In genomic region chrX:154380787-154381186, GRCh38 we compare ENCODE assay signal across 1 cellular context.
TF ChIP-seq lines count a peak whose summit lies in the region.

No MANE protein-coding gene starts in this region.

TF ChIP-seq in GM12878, 131 proteins besides CTCF, POLR2A, EP300 and RAD21:
- TF ChIP-seq POU2F2 (IDR thresholded peaks at IDR 0.05; ENCODE audit: borderline replicate concordance, low read depth, low read length) (no peak), ESRRA (IDR thresholded peaks at IDR 0.05; ENCODE audit: low read length) (no peak), IRF5 (IDR thresholded peaks at IDR 0.05; ENCODE audit: borderline replicate concordance) (no peak), HDAC6 (IDR thresholded peaks at IDR 0.05; ENCODE audit: unreplicated experiment) (no peak), LARP7 (IDR thresholded peaks at IDR 0.05) (no peak), NR2C2 (IDR thresholded peaks at IDR 0.05; ENCODE audit: borderline replicate concordance, control insufficient read depth, insufficient read length, low read depth) (no peak), CREM (IDR thresholded peaks at IDR 0.05; ENCODE audit: low read depth) (no peak), ZNF274 (IDR thresholded peaks at IDR 0.05; ENCODE audit: insufficient read depth, insufficient read length) (no peak), SUZ12 (IDR thresholded peaks at IDR 0.05; ENCODE audit: unreplicated experiment) (no peak), USF2 (IDR thresholded peaks at IDR 0.05; ENCODE audit: borderline replicate concordance, low read depth, low read length) (no peak), NRF1 (conservative IDR thresholded peaks at IDR 0.05; ENCODE audit: low read depth, low read length) (no peak), SP1 (IDR thresholded peaks at IDR 0.05; ENCODE audit: low read depth, low read length) (no peak), JUNB (IDR thresholded peaks at IDR 0.05) (no peak), RAD51 (IDR thresholded peaks at IDR 0.05) (no peak), PAX5 (IDR thresholded peaks at IDR 0.05; ENCODE audit: borderline replicate concordance, low read depth, low read length) (no peak)
